In genomic region chr11:117953029-117953671, GRCh38 we compare ENCODE assay signal across 14 cellular contexts. TPM values are rescaled to one million over a fixed set of nuclear protein-coding genes. Genes with fewer than 3 reads are reported as not detected.
A peak's percentile ranks its signal among the peaks of the same experiment; 100 is the strongest.
DNase-seq lines count a peak whose midpoint lies in the region; ATAC-seq and TF ChIP-seq lines count a peak whose summit lies in the region.
"Had no signal": no experiment of that assay in that cellular context is flagged by ENCODE, and none has a peak within 500 bp of the region (broad histone marks: within the 10 kb centered on the region; RNA-seq: fewer than 3 reads in every experiment).

No MANE protein-coding gene starts in this region.

- peaks cover 4% of the 10 kb centered on the region; the same call in 1 of the 2 replicates for H3K9me3 ChIP-seq in DOHH2 (ENCODE audit: control insufficient read depth, insufficient read depth, low read length)
- H3K9me3 ChIP-seq: gastrocnemius medialis, prostate gland, transverse colon had no signal

- peaks cover 13% of the 10 kb centered on the region for H3K36me3 Mint-ChIP-seq in dendritic cell treated with granulocyte-macrophage colony-stimulating factor and Interleukin-4, amounts not matched to agents 40 ng/mL and 50 ng/mL, for 4 days (ENCODE audit: low read depth)

- no peak for ATAC-seq in HG03175 (IDR thresholded peaks at IDR 0.05; ENCODE audit: unreplicated experiment)
- ATAC-seq: gastrocnemius medialis had no signal

- peaks cover 76% of the 10 kb centered on the region for H3K4me1 Mint-ChIP-seq in dendritic cell treated with granulocyte-macrophage colony-stimulating factor and Interleukin-4, amounts not matched to agents 40 ng/mL and 50 ng/mL, for 4 days (ENCODE audit: low read depth)

- no peaks in the 10 kb centered on the region for H3K36me3 ChIP-seq in DOHH2 (ENCODE audit: control insufficient read depth, low read length)
- H3K36me3 ChIP-seq: gastrocnemius medialis, prostate gland, transverse colon had no signal

- H3K27me3 Mint-ChIP-seq in dendritic cell treated with granulocyte-macrophage colony-stimulating factor and Interleukin-4, amounts not matched to agents 40 ng/mL and 50 ng/mL, for 4 days: no peaks in the 10 kb centered on the region

- no peaks in the 10 kb centered on the region for H4K20me1 ChIP-seq in DOHH2 (ENCODE audit: control insufficient read depth, insufficient read depth, low read depth, low read length)

- H3K79me2 ChIP-seq in DOHH2 (ENCODE audit: control insufficient read depth, low read length): no peaks in the 10 kb centered on the region

- intact Hi-C loops in dendritic cell treated with granulocyte-macrophage colony-stimulating factor and Interleukin-4, amounts not matched to agents 40 ng/mL and 50 ng/mL, for 4 days (cut with micrococcal nuclease): loop anchor here (5.0 kb wide), 1 partner anchor 34 kb away; the partner anchor contains the start of gene IL10RA

- no peaks in the 10 kb centered on the region for H3F3A ChIP-seq in DOHH2 (ENCODE audit: control insufficient read depth, insufficient read depth)

- peak overlapping the region; percentile 50 for H3K27ac Mint-ChIP-seq in dendritic cell treated with granulocyte-macrophage colony-stimulating factor and Interleukin-4, amounts not matched to agents 40 ng/mL and 50 ng/mL, for 4 days

- H3K9me3 Mint-ChIP-seq in dendritic cell treated with granulocyte-macrophage colony-stimulating factor and Interleukin-4, amounts not matched to agents 40 ng/mL and 50 ng/mL, for 4 days: peaks cover 21% of the 10 kb centered on the region

- peak overlapping the region; percentile 52 for H3K4me2 ChIP-seq in DOHH2 (ENCODE audit: low read length)

- no peaks in the 10 kb centered on the region for H3K9me2 ChIP-seq in DOHH2 (replicated peaks; ENCODE audit: control insufficient read depth, low read length)

- H3K4me3 Mint-ChIP-seq in dendritic cell treated with granulocyte-macrophage colony-stimulating factor and Interleukin-4, amounts not matched to agents 40 ng/mL and 50 ng/mL, for 4 days: no peak overlapping the region

- H3K4me3 ChIP-seq in DOHH2 (ENCODE audit: low read length): peak overlapping the region; percentile 32
- H3K4me3 ChIP-seq: gastrocnemius medialis, prostate gland, transverse colon had no signal

- no peak for TF ChIP-seq CTCF in DOHH2 (IDR thresholded peaks at IDR 0.05; ENCODE audit: low read depth, low read length, poor library complexity, severe bottlenecking)

- peak overlapping the region; percentile 25 for H3K27ac ChIP-seq in DOHH2 (ENCODE audit: low read depth, low read length)
- H3K27ac ChIP-seq: gastrocnemius medialis, prostate gland had no signal

- DNase-seq in AG20443 (ENCODE audit: low spot score): peak; percentile 2
- peak; percentile 15 for DNase-seq in T follicular helper cell (ENCODE audit: low read depth)
- no peak for DNase-seq in NCI-H2227 treated with DMSO at 0.1 percent for 48 hours (lab: John Stamatoyannopoulos, UW)
- DNase-seq in mucosa of gallbladder (ENCODE audit: low spot score): no peak
- DNase-seq in epidermal melanocyte (ENCODE audit: insufficient read length, low spot score): no peak
- DNase-seq: Caco-2, dermis blood vessel endothelial cell, gastrocnemius medialis, transverse colon had no signal

- H3K4me1 ChIP-seq in DOHH2 (ENCODE audit: control insufficient read depth, low read length): peaks cover 51% of the 10 kb centered on the region
- H3K4me1 ChIP-seq: Caco-2, gastrocnemius medialis, prostate gland had no signal

- H3K27me3 ChIP-seq in DOHH2 (ENCODE audit: control insufficient read depth, low read length): no peaks in the 10 kb centered on the region
- H3K27me3 ChIP-seq: transverse colon had no signal

RNA-seq across cellular contexts. Expression of gene TMPRSS13, which starts 23.9 kb away (rescaled TPM):
- 0.63 TPM for total RNA-seq in mucosa of gallbladder
- total RNA-seq: dermis blood vessel endothelial cell, gastrocnemius medialis, M059J had no signal

RNA-seq across cellular contexts. Expression of gene IL10RA, which starts 33.0 kb away (rescaled TPM):
- 29.3 TPM for total RNA-seq in mucosa of gallbladder
- total RNA-seq: dermis blood vessel endothelial cell had no signal

Comparison
In these comparisons a context has a peak if more than half of its experiments do, and no peak if none do; other contexts are left out.
1. DNase-seq: peak in AG20443 (single experiment) and T follicular helper cell (single experiment); none in NCI-H2227 treated with DMSO at 0.1 percent for 48 hours (single experiment), mucosa of gallbladder (single experiment) and epidermal melanocyte (single experiment).